ENCODE assay signal across 19 cellular contexts in the genomic region with DNA sequence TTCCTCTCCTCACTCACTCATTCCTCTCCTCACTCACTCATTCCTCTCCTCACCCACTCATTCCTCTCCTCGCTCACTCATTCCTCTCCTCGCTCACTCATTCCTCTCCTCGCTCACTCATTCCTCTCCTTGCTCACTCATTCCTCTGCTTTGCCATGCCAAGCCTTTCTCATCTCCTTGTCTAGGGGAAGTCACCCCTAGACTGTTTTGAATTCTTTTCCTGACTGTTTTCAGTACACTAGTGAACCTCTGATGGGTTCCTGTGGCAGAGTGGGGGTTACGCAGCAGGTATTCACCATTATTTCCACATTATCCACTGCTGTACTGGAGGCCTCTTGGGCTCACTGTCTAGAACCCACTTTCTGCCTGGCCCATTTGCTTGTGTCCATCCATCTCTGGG. TPM values are rescaled to one million over a fixed set of nuclear protein-coding genes. Genes with fewer than 3 reads are reported as not detected.
DNase-seq lines count a peak whose midpoint lies in the region; ATAC-seq, FAIRE-seq and TF ChIP-seq lines count a peak whose summit lies in the region.
"Had no signal": no experiment of that assay in that cellular context is flagged by ENCODE, and none has a peak within 500 bp of the region (broad histone marks: within the 10 kb centered on the region; RNA-seq: fewer than 3 reads in every experiment).

No MANE protein-coding gene starts in this region.

- no peak overlapping the region for H3K4me2 ChIP-seq in GM12878 (ENCODE audit: control insufficient read depth, insufficient read depth)

- peak overlapping the region; percentile 62 to 74 for H3K27ac Mint-ChIP-seq in activated naive CD4-positive, alpha-beta T cell treated with anti-CD3 and anti-CD28 coated beads, Interleukin-2, amount 50 U/mL, for 72 hours
- H3K27ac Mint-ChIP-seq in stimulated activated effector memory CD8-positive, alpha-beta T cell treated with anti-CD3 and anti-CD28 coated beads, Interleukin-12 subunit alpha, Interleukin-12 subunit beta, amount 100 ng/mL, for 72 hours: peak overlapping the region; percentile 60
- H3K27ac Mint-ChIP-seq: CD4-positive, alpha-beta T cell had no signal

- WGBS in GM12878 (ENCODE audit: insufficient coverage, insufficient replicate concordance, low lambda C conversion rate, missing lambda C conversion rate): 0% methylated on average over 4 of the region's 4 CpGs

- SMC1A ChIA-PET in GM12878 (lab: Charles Lee; ENCODE audit: uncharacterized antibody, unreplicated experiment): no interaction called here

- no peaks in the 10 kb centered on the region; a peak in 1 of 4 replicates for H3K27me3 ChIP-seq in GM12878 (replicated peaks in 1 of 2; ENCODE audit: control insufficient read depth in 2 of 2, insufficient read depth in 2 of 2, low read length in 1 of 2)
- H3K27me3 ChIP-seq: BE2C had no signal

- H3K9me3 Mint-ChIP-seq in activated T-cell treated with anti-CD3 and anti-CD28 coated beads, Interleukin-2, amount 50 U/mL, for 4 hours: no peaks in the 10 kb centered on the region
- H3K9me3 Mint-ChIP-seq in activated naive CD4-positive, alpha-beta T cell treated with anti-CD3 and anti-CD28 coated beads, Interleukin-2, amount 50 U/mL, for 72 hours: peaks cover 7 to 19% of the 10 kb centered on the region in 2 donors
- peaks cover 5% of the 10 kb centered on the region for H3K9me3 Mint-ChIP-seq in stimulated activated effector memory CD8-positive, alpha-beta T cell treated with anti-CD3 and anti-CD28 coated beads, Interleukin-12 subunit alpha, Interleukin-12 subunit beta, amount 100 ng/mL, for 72 hours
- H3K9me3 Mint-ChIP-seq: CD4-positive, alpha-beta T cell had no signal

- H3K9me3 ChIP-seq in GM12878 (replicated peaks; ENCODE audit: control insufficient read depth, insufficient read depth, low read length): no peaks in the 10 kb centered on the region
- H3K9me3 ChIP-seq: BE2C, Caco-2, HAP-1 had no signal

- CTCF ChIA-PET in GM12878 (lab: Yijun Ruan, JAX): no interaction called here

- no peak for FAIRE-seq in GM12878 (lab: Jason Lieb, UNC)
- FAIRE-seq: A204.1, D721Med, G401.6, GM12892, GM18507 had no signal

- H3K4me3 Mint-ChIP-seq in activated T-cell treated with anti-CD3 and anti-CD28 coated beads, Interleukin-2, amount 50 U/mL, for 4 hours: no peak overlapping the region
- no peak overlapping the region for H3K4me3 Mint-ChIP-seq in stimulated activated effector memory CD8-positive, alpha-beta T cell treated with anti-CD3 and anti-CD28 coated beads, Interleukin-12 subunit alpha, Interleukin-12 subunit beta, amount 100 ng/mL, for 72 hours
- H3K4me3 Mint-ChIP-seq: CD4-positive, alpha-beta T cell had no signal

- TF ChIP-seq RAD21 in GM12878 (IDR thresholded peaks at IDR 0.05; ENCODE audit: insufficient read depth, low read depth, low read length): no peak

- H3K4me1 ChIP-seq in GM12878 (ENCODE audit: control insufficient read depth, insufficient read depth, low read length): no peaks in the 10 kb centered on the region
- H3K4me1 ChIP-seq: BE2C, Caco-2, HAP-1 had no signal

- no peaks in the 10 kb centered on the region for H3K36me3 Mint-ChIP-seq in activated T-cell treated with anti-CD3 and anti-CD28 coated beads, Interleukin-2, amount 50 U/mL, for 4 hours (ENCODE audit: insufficient read depth)
- peaks cover 0 to 4% of the 10 kb centered on the region in 2 donors for H3K36me3 Mint-ChIP-seq in activated naive CD4-positive, alpha-beta T cell treated with anti-CD3 and anti-CD28 coated beads, Interleukin-2, amount 50 U/mL, for 72 hours
- H3K36me3 Mint-ChIP-seq in stimulated activated effector memory CD8-positive, alpha-beta T cell treated with anti-CD3 and anti-CD28 coated beads, Interleukin-12 subunit alpha, Interleukin-12 subunit beta, amount 100 ng/mL, for 72 hours: no peaks in the 10 kb centered on the region

- RAD21 ChIA-PET in GM12878 (lab: Charles Lee; ENCODE audit: unreplicated experiment): no interaction called here

- peak; percentile 46 to 53 for ATAC-seq in activated T-cell treated with anti-CD3 and anti-CD28 coated beads, Interleukin-2, amount 50 U/mL, for 4 hours
- peak; percentile 36 to 67 for ATAC-seq in activated naive CD4-positive, alpha-beta T cell treated with anti-CD3 and anti-CD28 coated beads, Interleukin-2, amount 50 U/mL, for 72 hours
- ATAC-seq in GM12878: no peak
- peak; percentile 36 for ATAC-seq in stimulated activated effector memory CD8-positive, alpha-beta T cell treated with anti-CD3 and anti-CD28 coated beads, Interleukin-12 subunit alpha, Interleukin-12 subunit beta, amount 100 ng/mL, for 72 hours

- no peak overlapping the region for H3K9ac ChIP-seq in GM12878 (ENCODE audit: control insufficient read depth, insufficient read depth, low read length)
- H3K9ac ChIP-seq: GM23248 had no signal

- H2AFZ ChIP-seq in GM12878 (ENCODE audit: control insufficient read depth, low read depth, low read length): no peak overlapping the region
- H2AFZ ChIP-seq: GM23248 had no signal

- H3K27ac ChIP-seq in GM12878 (ENCODE audit: control insufficient read depth, insufficient read depth): no peak overlapping the region
- H3K27ac ChIP-seq: GM23248 had no signal

- no peaks in the 10 kb centered on the region for H4K20me1 ChIP-seq in GM12878 (ENCODE audit: control insufficient read depth, insufficient read depth)

- H3K36me3 ChIP-seq in GM12878 (ENCODE audit: control insufficient read depth in 2 of 2, insufficient read depth in 2 of 2, low read length in 1 of 2): no peaks in the 10 kb centered on the region
- H3K36me3 ChIP-seq: BE2C, HAP-1 had no signal

- no peak for TF ChIP-seq EP300 in GM12878 (IDR thresholded peaks at IDR 0.05; ENCODE audit: borderline replicate concordance in 1 of 2, control insufficient read depth in 1 of 2, low read depth in 2 of 2, low read length in 2 of 2)

- no TSS peak for BruUV-seq in GM12878 (replicated peaks; lab: Mats Ljungman, UMichigan)

- H3K79me2 ChIP-seq in GM12878 (ENCODE audit: control insufficient read depth, insufficient read depth, low read length): no peaks in the 10 kb centered on the region

- peaks cover 27% of the 10 kb centered on the region for H3K27me3 Mint-ChIP-seq in activated T-cell treated with anti-CD3 and anti-CD28 coated beads, Interleukin-2, amount 50 U/mL, for 4 hours (ENCODE audit: low read depth)

- POLR2A ChIA-PET in GM12878 (lab: Charles Lee): no interaction called here

- no peak for TF ChIP-seq CTCF in GM12878 (IDR thresholded peaks at IDR 0.05 in 2 of 3, conservative IDR thresholded peaks at IDR 0.05 in 1 of 3; ENCODE audit: control insufficient read depth in 2 of 3, extremely low read depth in 1 of 3, insufficient read depth in 1 of 3, low read depth in 3 of 3, low read length in 3 of 3)

- H3K4me1 Mint-ChIP-seq in activated T-cell treated with anti-CD3 and anti-CD28 coated beads, Interleukin-2, amount 50 U/mL, for 4 hours (ENCODE audit: low read depth): no peaks in the 10 kb centered on the region
- H3K4me1 Mint-ChIP-seq in stimulated activated effector memory CD8-positive, alpha-beta T cell treated with anti-CD3 and anti-CD28 coated beads, Interleukin-12 subunit alpha, Interleukin-12 subunit beta, amount 100 ng/mL, for 72 hours: peaks cover 11% of the 10 kb centered on the region

- no peak for DNase-seq in activated T-cell treated with anti-CD3 and anti-CD28 coated beads, Interleukin-2, amount 50 U/mL, for 4 hours
- DNase-seq in activated T-cell treated with anti-CD3 and anti-CD28 coated beads for 4 hours (no peak), GM12878 (ENCODE audit: low read depth, low spot score) (no peak), erythroblast (lab: John Stamatoyannopoulos, UW) (no peak)
- DNase-seq in activated naive CD4-positive, alpha-beta T cell treated with anti-CD3 and anti-CD28 coated beads, Interleukin-2, amount 50 U/mL, for 72 hours (ENCODE audit: low spot score in 2 of 2): no peak
- no peak for DNase-seq in activated naive CD4-positive, alpha-beta T cell treated with anti-CD3 and anti-CD28 coated beads, Interleukin-2, amount 50 U/mL, for 16 hours
- peak in 1 of 2 donors; percentile 13 for DNase-seq in stimulated activated effector memory CD8-positive, alpha-beta T cell treated with anti-CD3 and anti-CD28 coated beads, Interleukin-12 subunit alpha, Interleukin-12 subunit beta, amount 100 ng/mL, for 72 hours (ENCODE audit: low spot score in 2 of 2)
- DNase-seq: ACHN; BE2C; Caco-2; CD4-positive, alpha-beta T cell; GM23248 had no signal

- no peak overlapping the region for H3K4me3 ChIP-seq in GM12878
- H3K4me3 ChIP-seq: GM23248, HAP-1 had no signal

- in situ Hi-C loops in GM12878 (cut with MboI): no loop called here

- TF ChIP-seq POLR2A in GM12878 (IDR thresholded peaks at IDR 0.05; ENCODE audit: low read depth, low read length) (no peak), erythroblast (IDR thresholded peaks at IDR 0.05; ENCODE audit: low read length) (no peak)

- intact Hi-C loops in GM12878 (cut with micrococcal nuclease; ENCODE audit: unreplicated experiment): no loop called here

RNA-seq across cellular contexts. Expression of a gene that starts 1.2 kb away (rescaled TPM):
- not detected for total RNA-seq in activated T-cell treated with anti-CD3 and anti-CD28 coated beads, Interleukin-2, amount 50 U/mL, for 4 hours
- total RNA-seq in activated naive CD4-positive, alpha-beta T cell treated with anti-CD3 and anti-CD28 coated beads, Interleukin-2, amount 50 U/mL, for 72 hours: not detected
- not detected in 2 replicates for total RNA-seq in GM12878 (2013; cell fraction: nucleolus; rRNA removed)
- total RNA-seq in GM12878 (2014; rRNA removed) (not detected in 2 replicates), GM12878 (2014; rRNA removed; fragmentation: Illumina TruSeq; extraction: Trizol) (not detected in 2 replicates), GM12878 (2021) (not detected in 2 replicates)
- polyA plus RNA-seq in GM12878 (2011; ENCODE audit: low read depth): not detected
- polyA plus RNA-seq in GM12878 (2011; rRNA removed) (not detected in 2 replicates), GM12878 (2014; fragmentation: Illumina TruSeq; extraction: Trizol) (not detected in 2 replicates), GM12878 (2014; fragmentation: Nextera tagmentation; extraction: Ambion mirVana) (not detected), GM12878 (2014; rRNA removed) (not detected in 2 replicates), GM12878 (2016; fragmentation: Nextera tagmentation; extraction: Ambion mirVana) (not detected)
- polyA plus RNA-seq in GM12878 (2011; cell fraction: cytosol; rRNA removed): not detected in 2 replicates
- polyA plus RNA-seq in GM12878 (2011; cell fraction: nucleus; rRNA removed): not detected in 2 replicates
- not detected in 2 replicates for polyA plus RNA-seq in GM12878 (2012)
- polyA minus RNA-seq in GM12878 (2011; rRNA and poly(A)+ RNA removed): not detected in 2 replicates
- polyA minus RNA-seq in GM12878 (2011; cell fraction: cytosol; rRNA and poly(A)+ RNA removed): not detected in 2 replicates
- polyA minus RNA-seq in GM12878 (2011; cell fraction: nucleus; rRNA and poly(A)+ RNA removed): not detected in 2 replicates
- total RNA-seq: Caco-2; CD4-positive, alpha-beta T cell; GM23248; H4 had no signal
- polyA plus RNA-seq: GM23248 had no signal

RNA-seq across cellular contexts. Expression of a gene that starts 24.5 kb away (rescaled TPM):
- total RNA-seq in activated T-cell treated with anti-CD3 and anti-CD28 coated beads, Interleukin-2, amount 50 U/mL, for 4 hours: under 1 TPM in 2 of 3 donors, not detected in 1; 0.08 to 0.18 TPM
- total RNA-seq in activated naive CD4-positive, alpha-beta T cell treated with anti-CD3 and anti-CD28 coated beads, Interleukin-2, amount 50 U/mL, for 72 hours: under 1 TPM; 0.14 to 0.18 TPM
- 0.50 and 0.56 TPM in 2 replicates for total RNA-seq in GM12878 (2013; cell fraction: nucleolus; rRNA removed)
- total RNA-seq in GM12878 (2014; rRNA removed) (1.6 and 1.7 TPM in 2 replicates), GM12878 (2014; rRNA removed; fragmentation: Illumina TruSeq; extraction: Trizol) (0.89 and 1.2 TPM in 2 replicates), GM12878 (2021) (2.4 and 2.9 TPM in 2 replicates)
- 0.45 TPM for polyA plus RNA-seq in GM12878 (2011; ENCODE audit: low read depth)
- polyA plus RNA-seq in GM12878 (2011; rRNA removed) (4.4 and 4.7 TPM in 2 replicates), GM12878 (2014; fragmentation: Illumina TruSeq; extraction: Trizol) (1.1 and 1.5 TPM in 2 replicates), GM12878 (2014; fragmentation: Nextera tagmentation; extraction: Ambion mirVana) (under 1 TPM; 0.08 to 0.40 TPM), GM12878 (2014; rRNA removed) (3.3 and 3.4 TPM in 2 replicates), GM12878 (2016; fragmentation: Nextera tagmentation; extraction: Ambion mirVana) (1 to 10 TPM; 1.2 TPM)
- 3.1 and 5.0 TPM in 2 replicates for polyA plus RNA-seq in GM12878 (2011; cell fraction: cytosol; rRNA removed)
- polyA plus RNA-seq in GM12878 (2011; cell fraction: nucleus; rRNA removed): 10.4 and 12.5 TPM in 2 replicates
- 0.81 and 0.93 TPM in 2 replicates for polyA plus RNA-seq in GM12878 (2012)
- 5.9 and 6.2 TPM in 2 replicates for polyA minus RNA-seq in GM12878 (2011; rRNA and poly(A)+ RNA removed)
- 1.6 and 5.6 TPM in 2 replicates for polyA minus RNA-seq in GM12878 (2011; cell fraction: cytosol; rRNA and poly(A)+ RNA removed)
- 5.7 and 9.9 TPM in 2 replicates for polyA minus RNA-seq in GM12878 (2011; cell fraction: nucleus; rRNA and poly(A)+ RNA removed)
- total RNA-seq: CD4-positive, alpha-beta T cell; GM23248 had no signal
- polyA plus RNA-seq: GM23248 had no signal

RNA-seq across cellular contexts. Expression of a gene that starts 56.7 kb away (rescaled TPM):
- total RNA-seq in activated T-cell treated with anti-CD3 and anti-CD28 coated beads, Interleukin-2, amount 50 U/mL, for 4 hours: not detected
- under 1 TPM in 1 of 2 donors, not detected in 1; 0.32 TPM for total RNA-seq in activated naive CD4-positive, alpha-beta T cell treated with anti-CD3 and anti-CD28 coated beads, Interleukin-2, amount 50 U/mL, for 72 hours
- total RNA-seq in GM12878 (2013; cell fraction: nucleolus; rRNA removed): 0.65 and 0.69 TPM in 2 replicates
- total RNA-seq in GM12878 (2014; rRNA removed) (not detected in 2 replicates), GM12878 (2014; rRNA removed; fragmentation: Illumina TruSeq; extraction: Trizol) (not detected in 2 replicates), GM12878 (2021) (not detected in 2 replicates)
- 0.14 TPM for polyA plus RNA-seq in GM12878 (2011; ENCODE audit: low read depth)
- polyA plus RNA-seq in GM12878 (2011; rRNA removed) (0.20 TPM in 2 replicates), GM12878 (2014; fragmentation: Illumina TruSeq; extraction: Trizol) (not detected in 2 replicates), GM12878 (2014; fragmentation: Nextera tagmentation; extraction: Ambion mirVana) (not detected), GM12878 (2014; rRNA removed) (0.12 TPM in 1 of 2 replicates, not detected in the other), GM12878 (2016; fragmentation: Nextera tagmentation; extraction: Ambion mirVana) (not detected)
- polyA plus RNA-seq in GM12878 (2011; cell fraction: cytosol; rRNA removed): 0.28 and 0.30 TPM in 2 replicates
- polyA plus RNA-seq in GM12878 (2011; cell fraction: nucleus; rRNA removed): 3.6 and 3.7 TPM in 2 replicates
- 0.07 and 0.25 TPM in 2 replicates for polyA plus RNA-seq in GM12878 (2012)
- polyA minus RNA-seq in GM12878 (2011; rRNA and poly(A)+ RNA removed): 0.15 and 0.37 TPM in 2 replicates
- not detected in 2 replicates for polyA minus RNA-seq in GM12878 (2011; cell fraction: cytosol; rRNA and poly(A)+ RNA removed)
- polyA minus RNA-seq in GM12878 (2011; cell fraction: nucleus; rRNA and poly(A)+ RNA removed): 0.96 and 1.5 TPM in 2 replicates
- total RNA-seq: GM23248 had no signal
- polyA plus RNA-seq: GM23248 had no signal
